10 cellular contexts compared by ENCODE assay signal in genomic region chr17:19812407-19812806, GRCh38. TPM values are rescaled to one million over a fixed set of nuclear protein-coding genes. Genes with fewer than 3 reads are reported as not detected.
DNase-seq lines count a peak whose midpoint lies in the region; TF ChIP-seq lines count a peak whose summit lies in the region.
"Had no signal": no experiment of that assay in that cellular context is flagged by ENCODE, and none has a peak within 500 bp of the region (broad histone marks: within the 10 kb centered on the region; RNA-seq: fewer than 3 reads in every experiment).

No MANE protein-coding gene starts in this region.

- H3K27ac ChIP-seq in caudate nucleus (ENCODE audit: low read depth, low read length), result peak overlapping the region; percentile 36
- H3K27ac ChIP-seq: BLaER1 treated with 17β-estradiol and CSF1 and Interleukin-3, amounts not matched to agents 10 nM and 100 nM had no signal

- H3K4me3 ChIP-seq in LNCaP clone FGC (ENCODE audit: low read depth, low read length), result no peak overlapping the region
- H3K4me3 ChIP-seq: BLaER1 treated with 17β-estradiol and CSF1 and Interleukin-3, amounts not matched to agents 10 nM and 100 nM had no signal

- TF ChIP-seq CTCF in LNCaP clone FGC (IDR thresholded peaks at IDR 0.05; ENCODE audit: control insufficient read depth, extremely low read depth, insufficient read depth), result peak; percentile 56

- peak; percentile 4 for DNase-seq in NCI-H2171 treated with DMSO at 0.1 percent for 48 hours (lab: John Stamatoyannopoulos, UW)
- no peak for DNase-seq in NCI-H2171 (lab: John Stamatoyannopoulos, UW)
- peak; percentile 2 for DNase-seq in LNCaP clone FGC (ENCODE audit: low read depth)
- peak in 18 of 61 donors; percentile 1 to 29 (median 10) for DNase-seq in caudate nucleus (lab: John Stamatoyannopoulos, UW)
- DNase-seq in occipital lobe (lab: John Stamatoyannopoulos, UW), result peak; percentile 21
- no peak for DNase-seq in D341Med (ENCODE audit: low spot score)
- DNase-seq in T-helper 1 cell, result no peak
- no peak for DNase-seq in NCI-H187 (lab: John Stamatoyannopoulos, UW)
- DNase-seq: T-helper 17 cell had no signal

RNA-seq across cellular contexts. Expression of gene ULK2, which starts 55.3 kb away (rescaled TPM):
- total RNA-seq in occipital lobe, result 212 TPM

Comparison
In these comparisons a context has a peak if more than half of its experiments do, and no peak if none do; other contexts are left out.
1. DNase-seq: peak in NCI-H2171 treated with DMSO at 0.1 percent for 48 hours (single experiment), LNCaP clone FGC (single experiment) and occipital lobe (single experiment); none in NCI-H2171 (single experiment), D341Med (single experiment), T-helper 1 cell (0 of 5) and NCI-H187 (0 of 2).